18 cellular contexts compared by ENCODE assay signal in genomic region chr15:81852826-81853225, GRCh38.
"Had no signal": no experiment of that assay in that cellular context is flagged by ENCODE, and none has a peak within 500 bp of the region (broad histone marks: within the 10 kb centered on the region; RNA-seq: fewer than 3 reads in every experiment).

No MANE protein-coding gene starts in this region.

- FAIRE-seq: frontal cortex had no signal

- H3K27me3 Mint-ChIP-seq: dendritic cell treated with granulocyte-macrophage colony-stimulating factor and Interleukin-4, amounts not matched to agents 40 ng/mL and 50 ng/mL, for 4 days; stimulated activated naive CD8-positive, alpha-beta T cell treated with anti-CD3 and anti-CD28 coated beads, Interleukin-15, amount 100 ng/mL, for 72 hours had no signal

- H3K27ac ChIP-seq: epithelial cell of prostate, heart left ventricle, neutrophil, sigmoid colon, skin epidermis had no signal

- H3K36me3 ChIP-seq: heart left ventricle, neutrophil, sigmoid colon had no signal

- H3K27ac Mint-ChIP-seq: dendritic cell treated with granulocyte-macrophage colony-stimulating factor and Interleukin-4, amounts not matched to agents 40 ng/mL and 50 ng/mL, for 4 days; effector memory CD8-positive, alpha-beta T cell; naive thymus-derived CD4-positive, alpha-beta T cell; stimulated activated naive B cell treated with anti-CD40 and anti-IgM and Interleukin-4, amounts not matched to agents 10 μg/mL and 1 μg/mL and 100 μg/mL, for 72 hours had no signal

- ATAC-seq: effector memory CD8-positive, alpha-beta T cell; heart left ventricle; naive thymus-derived CD4-positive, alpha-beta T cell; stimulated activated naive B cell treated with anti-CD40 and anti-IgM and Interleukin-4, amounts not matched to agents 10 μg/mL and 1 μg/mL and 100 μg/mL, for 72 hours; stimulated activated naive CD8-positive, alpha-beta T cell treated with anti-CD3 and anti-CD28 coated beads, Interleukin-15, amount 100 ng/mL, for 72 hours had no signal

- H3K4me3 ChIP-seq: heart left ventricle, sigmoid colon, skin epidermis had no signal

- DNase-seq: effector memory CD8-positive, alpha-beta T cell; heart left ventricle; hippocampal formation; mesendoderm; naive thymus-derived CD4-positive, alpha-beta T cell; posterior cingulate gyrus; sigmoid colon; stimulated activated CD4-positive, alpha-beta T cell treated with anti-CD3 and anti-CD28 coated beads, Interleukin-2, amount 100 ng/mL, for 24 hours; stimulated activated CD4-positive, alpha-beta T cell treated with anti-CD3 and anti-CD28 coated beads, Interleukin-4, amount 100 ng/mL, for 4 hours; stimulated activated naive B cell treated with anti-CD40 and anti-IgM and Interleukin-4, amounts not matched to agents 10 μg/mL and 1 μg/mL and 100 μg/mL, for 72 hours; stimulated activated naive CD8-positive, alpha-beta T cell treated with anti-CD3 and anti-CD28 coated beads, Interleukin-15, amount 100 ng/mL, for 72 hours; substantia nigra; trophoblast cell had no signal

- H3K4me1 Mint-ChIP-seq: naive thymus-derived CD4-positive, alpha-beta T cell; stimulated activated naive B cell treated with anti-CD40 and anti-IgM and Interleukin-4, amounts not matched to agents 10 μg/mL and 1 μg/mL and 100 μg/mL, for 72 hours; stimulated activated naive CD8-positive, alpha-beta T cell treated with anti-CD3 and anti-CD28 coated beads, Interleukin-15, amount 100 ng/mL, for 72 hours had no signal

- H3K36me3 Mint-ChIP-seq: naive thymus-derived CD4-positive, alpha-beta T cell; stimulated activated naive B cell treated with anti-CD40 and anti-IgM and Interleukin-4, amounts not matched to agents 10 μg/mL and 1 μg/mL and 100 μg/mL, for 72 hours had no signal

- H3K9me3 ChIP-seq: heart left ventricle, neutrophil, sigmoid colon had no signal

- H3K4me3 Mint-ChIP-seq: dendritic cell treated with granulocyte-macrophage colony-stimulating factor and Interleukin-4, amounts not matched to agents 40 ng/mL and 50 ng/mL, for 4 days; effector memory CD8-positive, alpha-beta T cell; naive thymus-derived CD4-positive, alpha-beta T cell; stimulated activated naive B cell treated with anti-CD40 and anti-IgM and Interleukin-4, amounts not matched to agents 10 μg/mL and 1 μg/mL and 100 μg/mL, for 72 hours; stimulated activated naive CD8-positive, alpha-beta T cell treated with anti-CD3 and anti-CD28 coated beads, Interleukin-15, amount 100 ng/mL, for 72 hours had no signal

- H3K27me3 ChIP-seq: heart left ventricle, neutrophil, sigmoid colon had no signal

- H3K9me3 Mint-ChIP-seq: dendritic cell treated with granulocyte-macrophage colony-stimulating factor and Interleukin-4, amounts not matched to agents 40 ng/mL and 50 ng/mL, for 4 days; effector memory CD8-positive, alpha-beta T cell; stimulated activated naive B cell treated with anti-CD40 and anti-IgM and Interleukin-4, amounts not matched to agents 10 μg/mL and 1 μg/mL and 100 μg/mL, for 72 hours; stimulated activated naive CD8-positive, alpha-beta T cell treated with anti-CD3 and anti-CD28 coated beads, Interleukin-15, amount 100 ng/mL, for 72 hours had no signal
